17 cellular contexts compared by ENCODE assay signal in the genomic region with DNA sequence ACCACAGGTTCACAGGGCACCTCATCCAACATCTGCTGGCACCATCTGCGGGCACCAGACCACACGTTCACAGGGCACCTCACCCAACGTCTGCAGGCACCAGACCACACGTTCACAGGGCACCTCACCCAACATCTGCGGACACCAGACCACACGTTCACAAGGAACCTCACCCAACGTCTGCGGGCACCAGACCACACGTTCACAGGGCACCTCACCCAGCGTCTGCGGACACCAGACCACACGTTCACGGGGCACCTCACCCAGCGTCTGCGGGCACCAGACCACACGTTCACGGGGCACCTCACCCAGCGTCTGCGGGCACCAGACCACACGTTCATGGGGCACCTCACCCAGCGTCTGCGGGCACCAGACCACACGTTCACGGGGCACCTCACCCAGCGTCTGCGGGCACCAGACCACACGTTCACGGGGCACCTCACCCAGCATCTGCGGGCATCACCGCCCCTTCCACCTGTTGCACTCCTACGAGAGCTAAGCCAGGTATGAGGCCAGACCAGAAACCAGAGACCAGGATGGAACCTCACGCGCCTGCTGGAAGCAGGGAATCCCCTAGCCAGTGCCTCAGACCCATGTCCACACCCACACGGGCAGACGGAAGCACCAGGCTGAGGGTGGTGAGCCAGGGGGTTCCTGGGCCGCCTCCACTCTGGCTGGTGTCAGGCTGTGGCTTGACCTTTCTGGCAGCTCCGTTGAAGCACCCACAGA.
DNase-seq lines count a peak whose midpoint lies in the region; ATAC-seq, FAIRE-seq and TF ChIP-seq lines count a peak whose summit lies in the region.
"Had no signal": no experiment of that assay in that cellular context is flagged by ENCODE, and none has a peak within 500 bp of the region (broad histone marks: within the 10 kb centered on the region; RNA-seq: fewer than 3 reads in every experiment).

No MANE protein-coding gene starts in this region.

- TF ChIP-seq CTCF in glutamatergic neuron (IDR thresholded peaks at IDR 0.05; ENCODE audit: partially characterized antibody, unreplicated experiment) (no peak), OCI-LY7 (conservative IDR thresholded peaks at IDR 0.05; ENCODE audit: low read length) (no peak)

- peaks cover 0 to 28% (median 0%) of the 10 kb centered on the region in 11 experiments; a peak in 8 of 22 replicates for H3K27me3 ChIP-seq in BLaER1 treated with 17β-estradiol and CSF1 and Interleukin-3, amounts not matched to agents 10 nM and 100 nM
- H3K27me3 ChIP-seq: heart right ventricle had no signal

- no TSS peak for BruUV-seq in OCI-LY7 (replicated peaks; lab: Mats Ljungman, UMichigan)

- H3K27ac Mint-ChIP-seq in glutamatergic neuron (ENCODE audit: unreplicated experiment), result no peak overlapping the region
- H3K27ac Mint-ChIP-seq: activated naive CD8-positive, alpha-beta T cell; T-helper 17 cell had no signal

- intact Hi-C loops in sciatic nerve (cut with DNase I) (loop anchor here (5.0 kb wide), 1 partner anchor 1578 kb away; no protein-coding TSS in a partner anchor), OCI-LY7 (cut with micrococcal nuclease; ENCODE audit: unreplicated experiment) (no loop called here)

- no peak overlapping the region for H3K9ac ChIP-seq in BLaER1 treated with 17β-estradiol and CSF1 and Interleukin-3, amounts not matched to agents 10 nM and 100 nM

- peaks cover 97 to 99% (median 98%) of the 10 kb centered on the region in 11 experiments for H4K20me1 ChIP-seq in BLaER1 treated with 17β-estradiol and CSF1 and Interleukin-3, amounts not matched to agents 10 nM and 100 nM
- H4K20me1 ChIP-seq in OCI-LY7 (ENCODE audit: insufficient read depth, low read length), result no peaks in the 10 kb centered on the region; the same call in 1 of the 2 replicates

- H3K9me3 Mint-ChIP-seq in glutamatergic neuron (ENCODE audit: unreplicated experiment), result peaks cover 13% of the 10 kb centered on the region
- H3K9me3 Mint-ChIP-seq: brain had no signal

- CTCF ChIA-PET in OCI-LY7 (lab: Charles Lee; ENCODE audit: unreplicated experiment), result no interaction called here

- DNase-seq in HTR-8/SVneo (ENCODE audit: insufficient read length, low spot score), result no peak
- DNase-seq in glutamatergic neuron, result peak; percentile 7
- peak; percentile 18 for DNase-seq in sciatic nerve (ENCODE audit: low spot score)
- DNase-seq in OCI-LY7 (ENCODE audit: low spot score), result no peak
- DNase-seq in effector CD8-positive, alpha-beta T cell (lab: John Stamatoyannopoulos, UW), result no peak
- DNase-seq: cortex of kidney, NCI-H1092, nucleus accumbens, PC-9, T-helper 17 cell had no signal

- no peak overlapping the region for H2AFZ ChIP-seq in OCI-LY7 (ENCODE audit: low read length)
- H2AFZ ChIP-seq: PC-9 had no signal

- peaks cover 5 to 44% (median 24%) of the 10 kb centered on the region in 11 experiments; a peak in 21 of 22 replicates for H3K36me3 ChIP-seq in BLaER1 treated with 17β-estradiol and CSF1 and Interleukin-3, amounts not matched to agents 10 nM and 100 nM
- H3K36me3 ChIP-seq in OCI-LY7 (ENCODE audit: insufficient read depth, low read length), result peaks cover 4% of the 10 kb centered on the region; the same call in 1 of the 2 replicates

- no peak for ATAC-seq in sciatic nerve
- no peak for ATAC-seq in GM19395 (IDR thresholded peaks at IDR 0.05; ENCODE audit: unreplicated experiment)
- ATAC-seq: HCT116, heart right ventricle, T-helper 17 cell had no signal

- H3K79me2 ChIP-seq in OCI-LY7 (ENCODE audit: insufficient read depth, low read depth, low read length), result no peaks in the 10 kb centered on the region

- peak; percentile 79 for FAIRE-seq in HTR-8/SVneo (lab: Jason Lieb, UNC)

- no peaks in the 10 kb centered on the region for H3K9me3 ChIP-seq in BLaER1 treated with 17β-estradiol and CSF1 and Interleukin-3, amounts not matched to agents 10 nM and 100 nM (replicated peaks in 1 of 11)
- H3K9me3 ChIP-seq in OCI-LY7 (ENCODE audit: low read length), result no peaks in the 10 kb centered on the region
- H3K9me3 ChIP-seq: heart right ventricle had no signal

- peaks cover 5% of the 10 kb centered on the region for H3K27me3 Mint-ChIP-seq in glutamatergic neuron (ENCODE audit: unreplicated experiment)
- H3K27me3 Mint-ChIP-seq: activated naive CD8-positive, alpha-beta T cell; brain; T-helper 17 cell had no signal

- peaks cover 7 to 95% (median 83%) of the 10 kb centered on the region in 10 experiments; a peak in 19 of 20 replicates for H3K4me1 ChIP-seq in BLaER1 treated with 17β-estradiol and CSF1 and Interleukin-3, amounts not matched to agents 10 nM and 100 nM
- H3K4me1 ChIP-seq in OCI-LY7 (ENCODE audit: insufficient read depth, low read length, poor library complexity, severe bottlenecking), result peaks cover 8% of the 10 kb centered on the region

- H3K9me2 ChIP-seq in OCI-LY7 (ENCODE audit: insufficient read depth, low read length), result no peaks in the 10 kb centered on the region

- H3K4me2 ChIP-seq in BLaER1 treated with 17β-estradiol and CSF1 and Interleukin-3, amounts not matched to agents 10 nM and 100 nM, result peak overlapping the region in 8 of 11 experiments; percentile 23 to 99 (median 78); a peak in 11 of 22 replicates
- H3K4me2 ChIP-seq in OCI-LY7 (ENCODE audit: low read length), result no peak overlapping the region
- H3K4me2 ChIP-seq: PC-9 had no signal

- no peak overlapping the region for H3K4me3 ChIP-seq in BLaER1 treated with 17β-estradiol and CSF1 and Interleukin-3, amounts not matched to agents 10 nM and 100 nM
- H3K4me3 ChIP-seq in OCI-LY7 (ENCODE audit: low read depth, low read length, poor library complexity, severe bottlenecking), result no peak overlapping the region
- H3K4me3 ChIP-seq: heart right ventricle, PC-9 had no signal

- H3K36me3 Mint-ChIP-seq in glutamatergic neuron (ENCODE audit: unreplicated experiment), result no peaks in the 10 kb centered on the region

- H3K4me3 Mint-ChIP-seq in glutamatergic neuron (ENCODE audit: unreplicated experiment), result no peak overlapping the region
- H3K4me3 Mint-ChIP-seq: activated naive CD8-positive, alpha-beta T cell; brain; T-helper 17 cell had no signal

- no peak overlapping the region for H3K27ac ChIP-seq in BLaER1 treated with 17β-estradiol and CSF1 and Interleukin-3, amounts not matched to agents 10 nM and 100 nM
- H3K27ac ChIP-seq in OCI-LY7 (ENCODE audit: low read depth, low read length, poor library complexity, severe bottlenecking), result no peak overlapping the region
- H3K27ac ChIP-seq: heart right ventricle, PC-9, VCaP had no signal

- POLR2A ChIA-PET in OCI-LY7 (lab: Charles Lee), result interaction anchor here (0.9 kb wide), 1 partner anchor 12 kb away, joined by 3 read pairs; no protein-coding TSS in a partner anchor

- peaks cover 25% of the 10 kb centered on the region for H3K4me1 Mint-ChIP-seq in glutamatergic neuron (ENCODE audit: low read depth, unreplicated experiment)

Comparison
In these comparisons a context has a peak if more than half of its experiments do, and no peak if none do; other contexts are left out.
1. DNase-seq: peak in glutamatergic neuron (single experiment) and sciatic nerve (single experiment); none in HTR-8/SVneo (single experiment), OCI-LY7 (single experiment) and effector CD8-positive, alpha-beta T cell (single experiment).